In genomic region chr5:34957857-34958690, GRCh38 we compare ENCODE assay signal across 8 cellular contexts. TPM values are rescaled to one million over a fixed set of nuclear protein-coding genes. Genes with fewer than 3 reads are reported as not detected.
DNase-seq lines count a peak whose midpoint lies in the region; ATAC-seq and TF ChIP-seq lines count a peak whose summit lies in the region.

No MANE protein-coding gene starts in this region.

- H3K27me3 Mint-ChIP-seq in chondrocyte (ENCODE audit: low read depth) (no peaks in the 10 kb centered on the region), mesothelial cell of epicardium (ENCODE audit: low read depth) (no peaks in the 10 kb centered on the region)

- no peaks in the 10 kb centered on the region for H3K27me3 ChIP-seq in H7 (ENCODE audit: control insufficient read depth, insufficient read depth, low read length)

- no peak for ATAC-seq in GM21825 (IDR thresholded peaks at IDR 0.05; ENCODE audit: unreplicated experiment)

- TF ChIP-seq CTCF in chondrocyte (IDR thresholded peaks at IDR 0.05), result peak; percentile 76
- TF ChIP-seq CTCF in mesothelial cell of epicardium (IDR thresholded peaks at IDR 0.05; ENCODE audit: unreplicated experiment), result peak; percentile 13

- no peak overlapping the region for H3K27ac Mint-ChIP-seq in chondrocyte (ENCODE audit: unreplicated experiment)
- no peak overlapping the region for H3K27ac Mint-ChIP-seq in mesothelial cell of epicardium

- peaks cover 2% of the 10 kb centered on the region for H3K36me3 ChIP-seq in H7 (replicated peaks; ENCODE audit: control insufficient read depth, insufficient read depth, low read length)

- no peak overlapping the region for H3K4me3 ChIP-seq in H7 (ENCODE audit: insufficient read depth, low read depth, low read length)

- H3K4me1 Mint-ChIP-seq in chondrocyte (ENCODE audit: low read depth) (no peaks in the 10 kb centered on the region), mesothelial cell of epicardium (no peaks in the 10 kb centered on the region)

- H3K9me3 Mint-ChIP-seq in chondrocyte (ENCODE audit: low read depth) (no peaks in the 10 kb centered on the region), mesothelial cell of epicardium (no peaks in the 10 kb centered on the region)

- DNase-seq in NCI-H146 (lab: John Stamatoyannopoulos, UW) (peak; percentile 4), NCI-H146 treated with DMSO at 0.1 percent for 48 hours (lab: John Stamatoyannopoulos, UW; ENCODE audit: unreplicated experiment) (no peak), H7 (peak; percentile 72), NCI-H524 treated with DMSO at 0.1 percent for 48 hours (lab: John Stamatoyannopoulos, UW) (peak; percentile 9), chondrocyte (ENCODE audit: low spot score) (no peak), mesothelial cell of epicardium (ENCODE audit: low spot score in 2 of 2, unreplicated experiment in 2 of 2) (no peak)
- no peak for DNase-seq in stimulated activated CD4-positive, alpha-beta T cell treated with anti-CD3 and anti-CD28 coated beads, Interleukin-1b, Interleukin-23, amount 100 ng/mL, for 48 hours

- H3K4me3 Mint-ChIP-seq in chondrocyte (ENCODE audit: unreplicated experiment), result no peak overlapping the region
- no peak overlapping the region for H3K4me3 Mint-ChIP-seq in mesothelial cell of epicardium

- H3K36me3 Mint-ChIP-seq in chondrocyte (ENCODE audit: low read depth) (peaks cover 13% of the 10 kb centered on the region), mesothelial cell of epicardium (peaks cover 19% of the 10 kb centered on the region)

RNA-seq across cellular contexts. Expression of gene DNAJC21, which starts 28.7 kb away (rescaled TPM):
- 15.9 and 33.8 TPM in 2 replicates for total RNA-seq in H7 (2014; rRNA removed; shearing (Covaris generic))
- 37.3 to 45.4 TPM (median 39.3 TPM) in 3 replicates for total RNA-seq in chondrocyte
- 43.5 to 46.4 TPM (median 45.3 TPM) in 3 replicates for total RNA-seq in mesothelial cell of epicardium

RNA-seq across cellular contexts. Expression of gene BRIX1, which starts 42.6 kb away (rescaled TPM):
- 73.4 and 73.9 TPM in 2 replicates for total RNA-seq in H7 (2014; rRNA removed; shearing (Covaris generic))
- 14.7 to 24.1 TPM (median 15.7 TPM) in 3 replicates for total RNA-seq in chondrocyte
- total RNA-seq in mesothelial cell of epicardium, result 29.5 to 33.2 TPM (median 31.7 TPM) in 3 replicates

RNA-seq across cellular contexts. Expression of gene RAD1, which starts 42.8 kb away (rescaled TPM):
- total RNA-seq in H7 (2014; rRNA removed; shearing (Covaris generic)), result 47.8 and 54.2 TPM in 2 replicates
- total RNA-seq in chondrocyte (20.3 to 24.7 TPM (median 20.5 TPM) in 3 replicates), mesothelial cell of epicardium (22.9 to 24.4 TPM (median 23.9 TPM) in 3 replicates)

Comparison
In these comparisons a context has a peak if more than half of its experiments do, and no peak if none do; other contexts are left out.
1. DNase-seq: peak in NCI-H146 (single experiment), H7 (single experiment) and NCI-H524 treated with DMSO at 0.1 percent for 48 hours (single experiment); none in NCI-H146 treated with DMSO at 0.1 percent for 48 hours (single experiment), chondrocyte (single experiment), mesothelial cell of epicardium (0 of 2) and stimulated activated CD4-positive, alpha-beta T cell treated with anti-CD3 and anti-CD28 coated beads, Interleukin-1b, Interleukin-23, amount 100 ng/mL, for 48 hours (single experiment).